In the genomic region with DNA sequence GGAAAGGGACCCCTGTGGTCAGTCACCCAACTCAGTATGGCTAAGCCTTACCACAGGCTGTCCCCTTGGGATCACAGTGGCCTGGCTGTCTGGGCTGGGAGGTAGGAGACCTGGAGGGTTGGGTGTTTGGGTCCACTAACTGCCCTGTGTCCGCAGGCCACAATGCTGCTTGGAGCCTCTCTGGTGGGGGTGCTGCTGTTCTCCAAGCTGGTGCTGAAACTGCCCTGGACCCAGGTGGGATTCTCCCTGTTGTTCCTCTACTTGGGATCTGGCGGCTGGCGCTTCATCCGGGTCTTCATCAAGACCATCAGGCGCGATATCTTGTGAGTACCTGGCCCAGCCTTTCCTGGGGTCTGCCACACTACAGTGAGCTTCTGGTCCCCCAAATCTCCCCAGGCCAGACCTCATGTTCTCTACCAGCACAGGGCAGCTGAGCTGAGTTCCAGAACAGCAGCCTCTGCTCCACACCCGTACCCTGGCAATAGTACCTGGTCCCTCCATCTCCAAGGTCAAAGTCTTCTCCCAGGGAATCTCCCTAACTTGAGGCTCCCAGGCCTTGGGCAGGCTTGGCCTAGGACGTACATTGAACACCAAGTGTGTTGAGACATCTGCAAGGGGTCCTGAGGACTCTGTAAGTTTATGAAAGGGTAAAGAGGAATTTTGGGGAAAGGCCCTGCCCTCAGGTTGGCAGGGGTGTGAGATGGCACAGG, we compare ENCODE assay signal across 2 cellular contexts.
TF ChIP-seq lines count a peak whose summit lies in the region.

No MANE protein-coding gene starts in this region.

TF ChIP-seq in A549, 52 proteins besides CTCF, POLR2A, EP300 and RAD21:
- TF ChIP-seq, protein P1, sequence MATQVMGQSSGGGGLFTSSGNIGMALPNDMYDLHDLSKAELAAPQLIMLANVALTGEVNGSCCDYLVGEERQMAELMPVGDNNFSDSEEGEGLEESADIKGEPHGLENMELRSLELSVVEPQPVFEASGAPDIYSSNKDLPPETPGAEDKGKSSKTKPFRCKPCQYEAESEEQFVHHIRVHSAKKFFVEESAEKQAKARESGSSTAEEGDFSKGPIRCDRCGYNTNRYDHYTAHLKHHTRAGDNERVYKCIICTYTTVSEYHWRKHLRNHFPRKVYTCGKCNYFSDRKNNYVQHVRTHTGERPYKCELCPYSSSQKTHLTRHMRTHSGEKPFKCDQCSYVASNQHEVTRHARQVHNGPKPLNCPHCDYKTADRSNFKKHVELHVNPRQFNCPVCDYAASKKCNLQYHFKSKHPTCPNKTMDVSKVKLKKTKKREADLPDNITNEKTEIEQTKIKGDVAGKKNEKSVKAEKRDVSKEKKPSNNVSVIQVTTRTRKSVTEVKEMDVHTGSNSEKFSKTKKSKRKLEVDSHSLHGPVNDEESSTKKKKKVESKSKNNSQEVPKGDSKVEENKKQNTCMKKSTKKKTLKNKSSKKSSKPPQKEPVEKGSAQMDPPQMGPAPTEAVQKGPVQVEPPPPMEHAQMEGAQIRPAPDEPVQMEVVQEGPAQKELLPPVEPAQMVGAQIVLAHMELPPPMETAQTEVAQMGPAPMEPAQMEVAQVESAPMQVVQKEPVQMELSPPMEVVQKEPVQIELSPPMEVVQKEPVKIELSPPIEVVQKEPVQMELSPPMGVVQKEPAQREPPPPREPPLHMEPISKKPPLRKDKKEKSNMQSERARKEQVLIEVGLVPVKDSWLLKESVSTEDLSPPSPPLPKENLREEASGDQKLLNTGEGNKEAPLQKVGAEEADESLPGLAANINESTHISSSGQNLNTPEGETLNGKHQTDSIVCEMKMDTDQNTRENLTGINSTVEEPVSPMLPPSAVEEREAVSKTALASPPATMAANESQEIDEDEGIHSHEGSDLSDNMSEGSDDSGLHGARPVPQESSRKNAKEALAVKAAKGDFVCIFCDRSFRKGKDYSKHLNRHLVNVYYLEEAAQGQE (IDR thresholded peaks at IDR 0.05) = peak; percentile 50; the same call in 1 of the 2 replicates
- TF ChIP-seq MYC (IDR thresholded peaks at IDR 0.05; ENCODE audit: borderline replicate concordance, low read length) (no peak), CHD4 (IDR thresholded peaks at IDR 0.05; ENCODE audit: borderline replicate concordance) (no peak), ZNF302 (CRISPR knock-in tag; IDR thresholded peaks at IDR 0.05) (no peak)

TF ChIP-seq in HEK293, 187 proteins besides CTCF, POLR2A, EP300 and RAD21:
- TF ChIP-seq, protein P1 (tag by site-specific recombination; IDR thresholded peaks at IDR 0.05) = peak; percentile 88
- no peak for TF ChIP-seq ZNF549 (tag by site-specific recombination; IDR thresholded peaks at IDR 0.05)
